ENCODE assay signal across 2 cellular contexts in genomic region chr6:7769702-7770101, GRCh38.
TF ChIP-seq lines count a peak whose summit lies in the region.

No MANE protein-coding gene starts in this region.

TF ChIP-seq in HepG2, 621 proteins besides CTCF, POLR2A, EP300 and RAD21:
- peak; percentile 98 for TF ChIP-seq MAFF (IDR thresholded peaks at IDR 0.05; ENCODE audit: low read depth, low read length)
- no peak for TF ChIP-seq WIZ (CRISPR knock-in tag; IDR thresholded peaks at IDR 0.05)
- no peak for TF ChIP-seq ZSCAN31 (CRISPR knock-in tag; IDR thresholded peaks at IDR 0.05; ENCODE audit: low read depth)
- TF ChIP-seq FOXA3 (CRISPR knock-in tag; IDR thresholded peaks at IDR 0.05) = no peak
- peak; percentile 40 for TF ChIP-seq HNRNPK (IDR thresholded peaks at IDR 0.05; ENCODE audit: low read depth, low read length, poor library complexity, severe bottlenecking)
- TF ChIP-seq ZNF883 (CRISPR knock-in tag; IDR thresholded peaks at IDR 0.05; ENCODE audit: not compliant biosample characterization) = no peak
- no peak for TF ChIP-seq MED13 (CRISPR knock-in tag; IDR thresholded peaks at IDR 0.05)
- no peak for TF ChIP-seq ZBTB26 (CRISPR knock-in tag; IDR thresholded peaks at IDR 0.05; ENCODE audit: borderline replicate concordance)
- TF ChIP-seq NFE2L2 (IDR thresholded peaks at IDR 0.05; ENCODE audit: low read length) = peak; percentile 15; the same call in 1 of the 2 replicates
- TF ChIP-seq MXD1 (CRISPR knock-in tag; IDR thresholded peaks at IDR 0.05) = no peak
- peak; percentile 97 to 99 for TF ChIP-seq MAFK (conservative IDR thresholded peaks at IDR 0.05 in 1 of 2, IDR thresholded peaks at IDR 0.05 in 1 of 2; ENCODE audit: low read length in 2 of 2)
- no peak for TF ChIP-seq HDAC1 (CRISPR knock-in tag; IDR thresholded peaks at IDR 0.05)
- TF ChIP-seq RBAK (CRISPR knock-in tag; IDR thresholded peaks at IDR 0.05) = no peak
- TF ChIP-seq NR2C2 (CRISPR knock-in tag; IDR thresholded peaks at IDR 0.05; ENCODE audit: borderline replicate concordance) = no peak
- no peak for TF ChIP-seq PITX1 (CRISPR knock-in tag; IDR thresholded peaks at IDR 0.05)
- TF ChIP-seq ZNF382 (CRISPR knock-in tag; IDR thresholded peaks at IDR 0.05; ENCODE audit: borderline replicate concordance) = no peak

TF ChIP-seq in H1, 55 proteins besides CTCF, POLR2A, EP300 and RAD21:
- TF ChIP-seq MAFK (IDR thresholded peaks at IDR 0.05; ENCODE audit: low read depth, low read length) = peak; percentile 59; the same call in 1 of the 2 replicates
- no peak for TF ChIP-seq BRCA1 (IDR thresholded peaks at IDR 0.05; ENCODE audit: low read depth, low read length)
